In the genomic region with DNA sequence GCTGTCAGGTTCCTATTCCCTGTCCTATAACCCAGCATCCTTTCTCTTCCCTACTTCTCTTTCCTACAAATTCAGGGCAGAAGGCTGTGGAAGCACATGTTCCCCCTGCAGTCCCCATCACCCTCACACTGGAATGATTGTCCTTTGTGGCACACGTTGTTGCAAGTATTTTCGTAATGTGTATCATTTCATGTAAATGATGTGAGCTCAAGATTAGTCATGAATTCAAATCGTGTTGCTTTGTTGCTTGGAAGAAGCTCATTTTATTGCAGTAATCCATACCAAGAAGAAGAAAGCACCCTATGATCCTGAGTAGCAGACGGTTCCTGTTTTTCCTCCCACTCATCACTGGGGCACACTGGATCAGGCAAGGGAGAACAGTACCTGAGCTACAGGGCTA, we compare ENCODE assay signal across 25 cellular contexts.
DNase-seq lines count a peak whose midpoint lies in the region; ATAC-seq, FAIRE-seq and TF ChIP-seq lines count a peak whose summit lies in the region.
"Had no signal": no experiment of that assay in that cellular context is flagged by ENCODE, and none has a peak within 500 bp of the region (broad histone marks: within the 10 kb centered on the region; RNA-seq: fewer than 3 reads in every experiment).

No MANE protein-coding gene starts in this region.

- no peaks in the 10 kb centered on the region for H3K4me1 ChIP-seq in mammary epithelial cell (ENCODE audit: insufficient read depth, low read length)
- H3K4me1 ChIP-seq in keratinocyte (ENCODE audit: control insufficient read depth, extremely low read depth, insufficient read depth, low read length) = peaks cover 2% of the 10 kb centered on the region
- H3K4me1 ChIP-seq in hepatocyte (ENCODE audit: insufficient read depth) = peaks cover 4% of the 10 kb centered on the region
- H3K4me1 ChIP-seq: SJSA1 had no signal

- DNase-seq in mammary epithelial cell (peak; percentile 42), MCF 10A (ENCODE audit: unreplicated experiment) (no peak), caudate nucleus (lab: John Stamatoyannopoulos, UW) (peak in 1 of 61 donors; percentile 31), keratinocyte (ENCODE audit: low read depth, low spot score) (no peak), NCI-H2196 treated with DMSO at 0.1 percent for 48 hours (lab: John Stamatoyannopoulos, UW; ENCODE audit: unreplicated experiment) (no peak), hepatocyte (ENCODE audit: low spot score) (no peak)
- DNase-seq in stimulated activated CD4-positive, alpha-beta T cell treated with anti-CD3 and anti-CD28 coated beads, Interleukin-1b, Interleukin-23, amount 100 ng/mL, for 48 hours = no peak
- DNase-seq: ACHN; AML-193; C1 segment of cervical spinal cord; CD8-positive, alpha-beta memory T cell; DMS79; H7; NCI-H1105; NCI-H146; NCI-H2029; NCI-H345; NCI-H524 treated with DMSO at 0.1 percent for 48 hours; NCI-H82 had no signal

- no peaks in the 10 kb centered on the region for H3K36me3 ChIP-seq in mammary epithelial cell (ENCODE audit: insufficient read depth, low read length)
- H3K36me3 ChIP-seq in keratinocyte (ENCODE audit: control insufficient read depth in 2 of 2, extremely low read depth in 1 of 2, insufficient read depth in 2 of 2, low read length in 2 of 2) = no peaks in the 10 kb centered on the region
- no peaks in the 10 kb centered on the region for H3K36me3 ChIP-seq in hepatocyte (replicated peaks; ENCODE audit: insufficient read depth, low read depth)
- H3K36me3 ChIP-seq: SJSA1 had no signal

- peaks cover 19% of the 10 kb centered on the region for H3K27me3 Mint-ChIP-seq in MCF 10A (ENCODE audit: insufficient read depth, unreplicated experiment)

- H3K27ac Mint-ChIP-seq in MCF 10A (ENCODE audit: low read depth, unreplicated experiment) = no peak overlapping the region
- H3K27ac Mint-ChIP-seq: CD8-positive, alpha-beta memory T cell had no signal

- WGBS in mammary epithelial cell (ENCODE audit: low coverage, missing lambda C conversion rate) = 62% methylated on average over 4 of the region's 4 CpGs
- 89% methylated on average over 4 of the region's 4 CpGs for WGBS in hepatocyte (ENCODE audit: low lambda C conversion rate, missing lambda C conversion rate)

- no peak overlapping the region for H3K4me2 ChIP-seq in mammary epithelial cell (ENCODE audit: insufficient read depth, low read depth, low read length)
- H3K4me2 ChIP-seq in keratinocyte (ENCODE audit: control insufficient read depth, extremely low read depth, insufficient read depth, low read depth, low read length) = no peak overlapping the region
- H3K4me2 ChIP-seq in hepatocyte = no peak overlapping the region

- no peak for TF ChIP-seq CTCF in mammary epithelial cell (conservative IDR thresholded peaks at IDR 0.05 in 1 of 2, IDR thresholded peaks at IDR 0.05 in 1 of 2; ENCODE audit: extremely low read depth in 1 of 2, insufficient read depth in 1 of 2, low read depth in 1 of 2, low read length in 2 of 2)
- TF ChIP-seq CTCF in MCF 10A (IDR thresholded peaks at IDR 0.05; ENCODE audit: unreplicated experiment) = no peak
- TF ChIP-seq CTCF in keratinocyte (optimal IDR thresholded peaks at IDR 0.05 in 1 of 3, IDR thresholded peaks at IDR 0.05 in 1 of 3, conservative IDR thresholded peaks at IDR 0.05 in 1 of 3; ENCODE audit: extremely low read depth in 1 of 3, insufficient read depth in 2 of 3, low read length in 3 of 3) = no peak
- TF ChIP-seq CTCF in hepatocyte (IDR thresholded peaks at IDR 0.05; ENCODE audit: poor library complexity) = no peak

- no peak for ATAC-seq in GM21447 (IDR thresholded peaks at IDR 0.05; ENCODE audit: unreplicated experiment)
- ATAC-seq: Panc1, Right ventricle myocardium inferior had no signal

- POLR2A ChIA-PET in MCF 10A (lab: Yijun Ruan, JAX) = no interaction called here

- H3K4me3 Mint-ChIP-seq in MCF 10A (ENCODE audit: unreplicated experiment) = no peak overlapping the region
- H3K4me3 Mint-ChIP-seq: CD8-positive, alpha-beta memory T cell had no signal

- H3K4me1 Mint-ChIP-seq in MCF 10A (ENCODE audit: insufficient read depth, unreplicated experiment) = peaks cover 6% of the 10 kb centered on the region
- H3K4me1 Mint-ChIP-seq: CD8-positive, alpha-beta memory T cell had no signal

- CTCF ChIA-PET in mammary epithelial cell (lab: Charles Lee; ENCODE audit: low non-redundant PET) = no interaction called here
- CTCF ChIA-PET in MCF 10A (lab: Yijun Ruan, JAX) = interaction anchor here (0.6 to 1.6 kb wide), 5 partner anchors 20 to 547 kb away, joined by 3 to 5 read pairs (median 3); no protein-coding TSS in a partner anchor

- no peaks in the 10 kb centered on the region for H3K9me1 ChIP-seq in keratinocyte (ENCODE audit: control insufficient read depth, extremely low read depth, insufficient read depth, low read length)

- no peak overlapping the region for H3K9ac ChIP-seq in mammary epithelial cell (ENCODE audit: insufficient read depth, low read length)
- H3K9ac ChIP-seq in keratinocyte (ENCODE audit: control insufficient read depth, extremely low read depth, insufficient read depth, low read length) = no peak overlapping the region

- dilution Hi-C loops in mammary epithelial cell (cut with HindIII; ENCODE audit: low sequenced_read_pairs) = no loop called here
- dilution Hi-C loops in keratinocyte (cut with MboI; ENCODE audit: extremely low pct_ligation_motif_present, low sequenced_read_pairs) = no loop called here

- BruUV-seq in mammary epithelial cell (replicated peaks; lab: Mats Ljungman, UMichigan) (no TSS peak), MCF 10A (replicated peaks; lab: Mats Ljungman, UMichigan) (no TSS peak)

- intact Hi-C loops in mammary epithelial cell (cut with micrococcal nuclease) = no loop called here
- intact Hi-C loops in MCF 10A (cut with micrococcal nuclease) = no loop called here

- peaks cover 4% of the 10 kb centered on the region for H3K27me3 ChIP-seq in mammary epithelial cell (ENCODE audit: insufficient read depth, low read length)
- H3K27me3 ChIP-seq in keratinocyte (ENCODE audit: control insufficient read depth, extremely low read depth, insufficient read depth, low read length) = peaks cover 3% of the 10 kb centered on the region
- H3K27me3 ChIP-seq in hepatocyte = no peaks in the 10 kb centered on the region
- H3K27me3 ChIP-seq: SJSA1 had no signal

- H2AFZ ChIP-seq in mammary epithelial cell (ENCODE audit: low read depth, low read length) (no peak overlapping the region), keratinocyte (ENCODE audit: control insufficient read depth, low read length) (no peak overlapping the region), hepatocyte (no peak overlapping the region)

- H3K9me3 ChIP-seq in mammary epithelial cell (replicated peaks; ENCODE audit: insufficient read depth, low read length) = no peaks in the 10 kb centered on the region
- no peaks in the 10 kb centered on the region for H3K9me3 ChIP-seq in keratinocyte (ENCODE audit: control insufficient read depth, low read depth, low read length)
- H3K9me3 ChIP-seq in hepatocyte (ENCODE audit: low read depth) = no peaks in the 10 kb centered on the region
- H3K9me3 ChIP-seq: SJSA1 had no signal

- H3K79me2 ChIP-seq in mammary epithelial cell (ENCODE audit: insufficient read depth, low read length) (no peaks in the 10 kb centered on the region), keratinocyte (ENCODE audit: control insufficient read depth, insufficient read depth, low read length) (no peaks in the 10 kb centered on the region), hepatocyte (no peaks in the 10 kb centered on the region)

- peak; percentile 17 for FAIRE-seq in keratinocyte (lab: Jason Lieb, UNC)
- FAIRE-seq: D721Med had no signal

- H3K9me3 Mint-ChIP-seq in MCF 10A (ENCODE audit: unreplicated experiment) = no peaks in the 10 kb centered on the region
- H3K9me3 Mint-ChIP-seq: CD8-positive, alpha-beta memory T cell had no signal

- H3K9me2 ChIP-seq in hepatocyte (replicated peaks; ENCODE audit: insufficient read depth) = no peaks in the 10 kb centered on the region

- no peaks in the 10 kb centered on the region for H3K36me3 Mint-ChIP-seq in MCF 10A (ENCODE audit: insufficient read depth, unreplicated experiment)
- H3K36me3 Mint-ChIP-seq: CD8-positive, alpha-beta memory T cell had no signal

- H4K20me1 ChIP-seq in mammary epithelial cell (ENCODE audit: insufficient read depth, low read length) (peaks cover 3% of the 10 kb centered on the region), keratinocyte (ENCODE audit: control insufficient read depth, extremely low read depth, insufficient read depth, low read length) (no peaks in the 10 kb centered on the region), hepatocyte (ENCODE audit: insufficient read depth, poor library complexity, severe bottlenecking) (no peaks in the 10 kb centered on the region)

- H3K27ac ChIP-seq in mammary epithelial cell (ENCODE audit: insufficient read depth, low read depth, low read length) (no peak overlapping the region), caudate nucleus (ENCODE audit: low read depth, low read length) (peak overlapping the region; percentile 24), keratinocyte (ENCODE audit: control insufficient read depth, insufficient read depth, low read length) (no peak overlapping the region), hepatocyte (no peak overlapping the region)
- H3K27ac ChIP-seq: 22Rv1, SJSA1 had no signal

- H3K4me3 ChIP-seq in mammary epithelial cell (replicated peaks in 1 of 3; ENCODE audit: insufficient read depth in 1 of 3, low read depth in 2 of 3, low read length in 3 of 3) (no peak overlapping the region), keratinocyte (ENCODE audit: control insufficient read depth in 2 of 3, extremely low read depth in 1 of 3, insufficient read depth in 2 of 3, low read depth in 1 of 3, low read length in 3 of 3) (no peak overlapping the region), hepatocyte (no peak overlapping the region)
- H3K4me3 ChIP-seq: SJSA1 had no signal

- in situ Hi-C loops in mammary epithelial cell (cut with MboI; ENCODE audit: low sequenced_read_pairs in 2 of 2) = no loop called here
